In genomic region chr7:140196361-140197217, GRCh38 we compare ENCODE assay signal across 1 cellular context.
TF ChIP-seq lines count a peak whose summit lies in the region.

No MANE protein-coding gene starts in this region.

TF ChIP-seq in K562, 482 proteins besides CTCF, POLR2A, EP300 and RAD21 (continued from another document):
- TF ChIP-seq, protein P1, sequence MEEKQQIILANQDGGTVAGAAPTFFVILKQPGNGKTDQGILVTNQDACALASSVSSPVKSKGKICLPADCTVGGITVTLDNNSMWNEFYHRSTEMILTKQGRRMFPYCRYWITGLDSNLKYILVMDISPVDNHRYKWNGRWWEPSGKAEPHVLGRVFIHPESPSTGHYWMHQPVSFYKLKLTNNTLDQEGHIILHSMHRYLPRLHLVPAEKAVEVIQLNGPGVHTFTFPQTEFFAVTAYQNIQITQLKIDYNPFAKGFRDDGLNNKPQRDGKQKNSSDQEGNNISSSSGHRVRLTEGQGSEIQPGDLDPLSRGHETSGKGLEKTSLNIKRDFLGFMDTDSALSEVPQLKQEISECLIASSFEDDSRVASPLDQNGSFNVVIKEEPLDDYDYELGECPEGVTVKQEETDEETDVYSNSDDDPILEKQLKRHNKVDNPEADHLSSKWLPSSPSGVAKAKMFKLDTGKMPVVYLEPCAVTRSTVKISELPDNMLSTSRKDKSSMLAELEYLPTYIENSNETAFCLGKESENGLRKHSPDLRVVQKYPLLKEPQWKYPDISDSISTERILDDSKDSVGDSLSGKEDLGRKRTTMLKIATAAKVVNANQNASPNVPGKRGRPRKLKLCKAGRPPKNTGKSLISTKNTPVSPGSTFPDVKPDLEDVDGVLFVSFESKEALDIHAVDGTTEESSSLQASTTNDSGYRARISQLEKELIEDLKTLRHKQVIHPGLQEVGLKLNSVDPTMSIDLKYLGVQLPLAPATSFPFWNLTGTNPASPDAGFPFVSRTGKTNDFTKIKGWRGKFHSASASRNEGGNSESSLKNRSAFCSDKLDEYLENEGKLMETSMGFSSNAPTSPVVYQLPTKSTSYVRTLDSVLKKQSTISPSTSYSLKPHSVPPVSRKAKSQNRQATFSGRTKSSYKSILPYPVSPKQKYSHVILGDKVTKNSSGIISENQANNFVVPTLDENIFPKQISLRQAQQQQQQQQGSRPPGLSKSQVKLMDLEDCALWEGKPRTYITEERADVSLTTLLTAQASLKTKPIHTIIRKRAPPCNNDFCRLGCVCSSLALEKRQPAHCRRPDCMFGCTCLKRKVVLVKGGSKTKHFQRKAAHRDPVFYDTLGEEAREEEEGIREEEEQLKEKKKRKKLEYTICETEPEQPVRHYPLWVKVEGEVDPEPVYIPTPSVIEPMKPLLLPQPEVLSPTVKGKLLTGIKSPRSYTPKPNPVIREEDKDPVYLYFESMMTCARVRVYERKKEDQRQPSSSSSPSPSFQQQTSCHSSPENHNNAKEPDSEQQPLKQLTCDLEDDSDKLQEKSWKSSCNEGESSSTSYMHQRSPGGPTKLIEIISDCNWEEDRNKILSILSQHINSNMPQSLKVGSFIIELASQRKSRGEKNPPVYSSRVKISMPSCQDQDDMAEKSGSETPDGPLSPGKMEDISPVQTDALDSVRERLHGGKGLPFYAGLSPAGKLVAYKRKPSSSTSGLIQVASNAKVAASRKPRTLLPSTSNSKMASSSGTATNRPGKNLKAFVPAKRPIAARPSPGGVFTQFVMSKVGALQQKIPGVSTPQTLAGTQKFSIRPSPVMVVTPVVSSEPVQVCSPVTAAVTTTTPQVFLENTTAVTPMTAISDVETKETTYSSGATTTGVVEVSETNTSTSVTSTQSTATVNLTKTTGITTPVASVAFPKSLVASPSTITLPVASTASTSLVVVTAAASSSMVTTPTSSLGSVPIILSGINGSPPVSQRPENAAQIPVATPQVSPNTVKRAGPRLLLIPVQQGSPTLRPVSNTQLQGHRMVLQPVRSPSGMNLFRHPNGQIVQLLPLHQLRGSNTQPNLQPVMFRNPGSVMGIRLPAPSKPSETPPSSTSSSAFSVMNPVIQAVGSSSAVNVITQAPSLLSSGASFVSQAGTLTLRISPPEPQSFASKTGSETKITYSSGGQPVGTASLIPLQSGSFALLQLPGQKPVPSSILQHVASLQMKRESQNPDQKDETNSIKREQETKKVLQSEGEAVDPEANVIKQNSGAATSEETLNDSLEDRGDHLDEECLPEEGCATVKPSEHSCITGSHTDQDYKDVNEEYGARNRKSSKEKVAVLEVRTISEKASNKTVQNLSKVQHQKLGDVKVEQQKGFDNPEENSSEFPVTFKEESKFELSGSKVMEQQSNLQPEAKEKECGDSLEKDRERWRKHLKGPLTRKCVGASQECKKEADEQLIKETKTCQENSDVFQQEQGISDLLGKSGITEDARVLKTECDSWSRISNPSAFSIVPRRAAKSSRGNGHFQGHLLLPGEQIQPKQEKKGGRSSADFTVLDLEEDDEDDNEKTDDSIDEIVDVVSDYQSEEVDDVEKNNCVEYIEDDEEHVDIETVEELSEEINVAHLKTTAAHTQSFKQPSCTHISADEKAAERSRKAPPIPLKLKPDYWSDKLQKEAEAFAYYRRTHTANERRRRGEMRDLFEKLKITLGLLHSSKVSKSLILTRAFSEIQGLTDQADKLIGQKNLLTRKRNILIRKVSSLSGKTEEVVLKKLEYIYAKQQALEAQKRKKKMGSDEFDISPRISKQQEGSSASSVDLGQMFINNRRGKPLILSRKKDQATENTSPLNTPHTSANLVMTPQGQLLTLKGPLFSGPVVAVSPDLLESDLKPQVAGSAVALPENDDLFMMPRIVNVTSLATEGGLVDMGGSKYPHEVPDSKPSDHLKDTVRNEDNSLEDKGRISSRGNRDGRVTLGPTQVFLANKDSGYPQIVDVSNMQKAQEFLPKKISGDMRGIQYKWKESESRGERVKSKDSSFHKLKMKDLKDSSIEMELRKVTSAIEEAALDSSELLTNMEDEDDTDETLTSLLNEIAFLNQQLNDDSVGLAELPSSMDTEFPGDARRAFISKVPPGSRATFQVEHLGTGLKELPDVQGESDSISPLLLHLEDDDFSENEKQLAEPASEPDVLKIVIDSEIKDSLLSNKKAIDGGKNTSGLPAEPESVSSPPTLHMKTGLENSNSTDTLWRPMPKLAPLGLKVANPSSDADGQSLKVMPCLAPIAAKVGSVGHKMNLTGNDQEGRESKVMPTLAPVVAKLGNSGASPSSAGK (IDR thresholded peaks at IDR 0.05), result peak; percentile 90
- peak; percentile 93; the same call in 1 of the 2 replicates for TF ChIP-seq SMARCA5 (IDR thresholded peaks at IDR 0.05)
- peak; percentile 78 for TF ChIP-seq L3MBTL2 (IDR thresholded peaks at IDR 0.05)
- TF ChIP-seq RCOR1 (IDR thresholded peaks at IDR 0.05; ENCODE audit: borderline replicate concordance in 1 of 2, low read depth in 2 of 2, low read length in 2 of 2), result 0 out of 4 replicates have a peak, but pooled peaks of 1 of the 2 experiments have one; percentile 17
- TF ChIP-seq PTTG1 (tag; IDR thresholded peaks at IDR 0.05; ENCODE audit: low read depth), result no peak
- TF ChIP-seq REST (CRISPR knock-in tag; IDR thresholded peaks at IDR 0.05; ENCODE audit: low read depth), result no peak
- peak; percentile 78 for TF ChIP-seq ATF7 (IDR thresholded peaks at IDR 0.05)
- no peak for TF ChIP-seq KLF10 (CRISPR knock-in tag; IDR thresholded peaks at IDR 0.05)
- TF ChIP-seq MCM3 (IDR thresholded peaks at IDR 0.05), result no peak
